8 cellular contexts compared by ENCODE assay signal in the genomic region with DNA sequence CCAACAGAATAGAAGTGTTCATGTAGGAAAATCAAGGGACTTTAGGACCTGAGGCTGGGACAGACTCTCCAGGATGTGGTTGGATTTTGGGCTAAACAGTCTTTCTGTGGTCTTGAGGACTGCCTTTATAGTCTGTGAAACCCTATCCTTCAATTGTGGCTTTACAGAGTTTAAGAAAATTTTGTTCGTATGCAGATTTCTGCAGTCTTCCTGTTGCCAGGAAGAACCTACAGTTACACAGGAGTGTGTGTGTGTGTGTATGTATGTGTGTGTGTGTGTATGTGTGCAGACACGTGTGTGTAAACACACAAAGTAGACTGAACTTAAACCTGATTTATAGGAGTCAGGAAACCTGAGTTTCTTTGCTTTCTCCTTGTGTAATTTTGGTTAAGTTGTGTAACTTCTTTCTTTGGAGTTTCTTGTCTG. TPM values are rescaled to one million over a fixed set of nuclear protein-coding genes. Genes with fewer than 3 reads are reported as not detected.
DNase-seq lines count a peak whose midpoint lies in the region; ATAC-seq and TF ChIP-seq lines count a peak whose summit lies in the region.

No MANE protein-coding gene starts in this region.

- peak; percentile 32 for DNase-seq in activated CD4-positive, alpha-beta T cell treated with anti-CD3 and anti-CD28 coated beads, Interleukin-2, amount 10 ng/mL, durations not matched to agents 7 days and 5 days
- DNase-seq in activated CD4-positive, alpha-beta T cell treated with anti-CD3 and anti-CD28 coated beads for 48 hours = no peak
- peak; percentile 80 to 84 for DNase-seq in Kasumi-1 (lab: John Stamatoyannopoulos, UW)
- DNase-seq in central memory CD4-positive, alpha-beta T cell = peak; percentile 44
- no peak for DNase-seq in stimulated activated effector memory CD8-positive, alpha-beta T cell treated with anti-CD3 and anti-CD28 coated beads, Interleukin-12 subunit alpha, Interleukin-12 subunit beta, amount 100 ng/mL, for 72 hours (ENCODE audit: low spot score in 2 of 2)
- DNase-seq in pons (ENCODE audit: low spot score) = no peak
- no peak for DNase-seq in GM10248 (ENCODE audit: extremely low spot score)

- POLR2A ChIA-PET in activated CD4-positive, alpha-beta T cell treated with anti-CD3 and anti-CD28 coated beads, Interleukin-2, amount 10 ng/mL, durations not matched to agents 7 days and 5 days (lab: Charles Lee) = no interaction called here
- POLR2A ChIA-PET in GM10248 (lab: Yijun Ruan, JAX) = no interaction called here

- peak overlapping the region; percentile 68 for H3K27ac Mint-ChIP-seq in activated CD4-positive, alpha-beta T cell treated with anti-CD3 and anti-CD28 coated beads, Interleukin-2, amount 10 ng/mL, durations not matched to agents 7 days and 5 days
- peak overlapping the region; percentile 62 for H3K27ac Mint-ChIP-seq in stimulated activated effector memory CD8-positive, alpha-beta T cell treated with anti-CD3 and anti-CD28 coated beads, Interleukin-12 subunit alpha, Interleukin-12 subunit beta, amount 100 ng/mL, for 72 hours

- no peaks in the 10 kb centered on the region for H3K27me3 Mint-ChIP-seq in activated CD4-positive, alpha-beta T cell treated with anti-CD3 and anti-CD28 coated beads, Interleukin-2, amount 10 ng/mL, durations not matched to agents 7 days and 5 days

- H3K4me1 Mint-ChIP-seq in activated CD4-positive, alpha-beta T cell treated with anti-CD3 and anti-CD28 coated beads, Interleukin-2, amount 10 ng/mL, durations not matched to agents 7 days and 5 days = peaks cover 78% of the 10 kb centered on the region
- peaks cover 78% of the 10 kb centered on the region for H3K4me1 Mint-ChIP-seq in stimulated activated effector memory CD8-positive, alpha-beta T cell treated with anti-CD3 and anti-CD28 coated beads, Interleukin-12 subunit alpha, Interleukin-12 subunit beta, amount 100 ng/mL, for 72 hours

- H3K36me3 Mint-ChIP-seq in activated CD4-positive, alpha-beta T cell treated with anti-CD3 and anti-CD28 coated beads, Interleukin-2, amount 10 ng/mL, durations not matched to agents 7 days and 5 days (ENCODE audit: low read depth) = peaks cover 14% of the 10 kb centered on the region
- no peaks in the 10 kb centered on the region for H3K36me3 Mint-ChIP-seq in stimulated activated effector memory CD8-positive, alpha-beta T cell treated with anti-CD3 and anti-CD28 coated beads, Interleukin-12 subunit alpha, Interleukin-12 subunit beta, amount 100 ng/mL, for 72 hours

- no peak for TF ChIP-seq CTCF in GM10248 (IDR thresholded peaks at IDR 0.05; ENCODE audit: control extremely low read depth, extremely low read depth, low read depth, missing control alignments)

- peak overlapping the region; percentile 19 for H3K4me3 Mint-ChIP-seq in activated CD4-positive, alpha-beta T cell treated with anti-CD3 and anti-CD28 coated beads, Interleukin-2, amount 10 ng/mL, durations not matched to agents 7 days and 5 days
- H3K4me3 Mint-ChIP-seq in stimulated activated effector memory CD8-positive, alpha-beta T cell treated with anti-CD3 and anti-CD28 coated beads, Interleukin-12 subunit alpha, Interleukin-12 subunit beta, amount 100 ng/mL, for 72 hours = peak overlapping the region; percentile 27

- CTCF ChIA-PET in activated CD4-positive, alpha-beta T cell treated with anti-CD3 and anti-CD28 coated beads, Interleukin-2, amount 10 ng/mL, durations not matched to agents 7 days and 5 days (lab: Charles Lee) = interaction anchor here (1.4 kb wide), 1 partner anchor 20 kb away, joined by 3 read pairs; no protein-coding TSS in a partner anchor
- CTCF ChIA-PET in GM10248 (lab: Yijun Ruan, JAX) = no interaction called here

- H3K9me3 Mint-ChIP-seq in activated CD4-positive, alpha-beta T cell treated with anti-CD3 and anti-CD28 coated beads, Interleukin-2, amount 10 ng/mL, durations not matched to agents 7 days and 5 days = peaks cover 4% of the 10 kb centered on the region
- H3K9me3 Mint-ChIP-seq in stimulated activated effector memory CD8-positive, alpha-beta T cell treated with anti-CD3 and anti-CD28 coated beads, Interleukin-12 subunit alpha, Interleukin-12 subunit beta, amount 100 ng/mL, for 72 hours = no peaks in the 10 kb centered on the region

- peak; percentile 36 for ATAC-seq in stimulated activated effector memory CD8-positive, alpha-beta T cell treated with anti-CD3 and anti-CD28 coated beads, Interleukin-12 subunit alpha, Interleukin-12 subunit beta, amount 100 ng/mL, for 72 hours
- ATAC-seq in HG02678 (IDR thresholded peaks at IDR 0.05; ENCODE audit: unreplicated experiment) = no peak

RNA-seq across cellular contexts. Expression of a gene that starts 22.8 kb away (rescaled TPM):
- total RNA-seq in activated CD4-positive, alpha-beta T cell treated with anti-CD3 and anti-CD28 coated beads, Interleukin-2, amount 10 ng/mL, durations not matched to agents 7 days and 5 days = 10 to 100 TPM; 49.1 to 49.3 TPM

Comparison
In these comparisons a context has a peak if more than half of its experiments do, and no peak if none do; other contexts are left out.
1. DNase-seq: peak in activated CD4-positive, alpha-beta T cell treated with anti-CD3 and anti-CD28 coated beads, Interleukin-2, amount 10 ng/mL, durations not matched to agents 7 days and 5 days (single experiment), Kasumi-1 (2 of 2) and central memory CD4-positive, alpha-beta T cell (single experiment); none in activated CD4-positive, alpha-beta T cell treated with anti-CD3 and anti-CD28 coated beads for 48 hours (single experiment), stimulated activated effector memory CD8-positive, alpha-beta T cell treated with anti-CD3 and anti-CD28 coated beads, Interleukin-12 subunit alpha, Interleukin-12 subunit beta, amount 100 ng/mL, for 72 hours (0 of 2), pons (single experiment) and GM10248 (single experiment).